9 cellular contexts compared by ENCODE assay signal in genomic region chr17:82871056-82871775, GRCh38. TPM values are rescaled to one million over a fixed set of nuclear protein-coding genes. Genes with fewer than 3 reads are reported as not detected.
DNase-seq lines count a peak whose midpoint lies in the region; ATAC-seq and TF ChIP-seq lines count a peak whose summit lies in the region.
"Had no signal": no experiment of that assay in that cellular context is flagged by ENCODE, and none has a peak within 500 bp of the region (broad histone marks: within the 10 kb centered on the region; RNA-seq: fewer than 3 reads in every experiment).

No MANE protein-coding gene starts in this region.

- H3K36me3 Mint-ChIP-seq in activated B cell treated with CpG ODN at 0.5 μM for 24 hours (ENCODE audit: low read depth) (peaks cover 6% of the 10 kb centered on the region), type B pancreatic cell (peaks cover 12% of the 10 kb centered on the region)

- H3K9me3 Mint-ChIP-seq in activated B cell treated with CpG ODN at 0.5 μM for 24 hours (no peaks in the 10 kb centered on the region), type B pancreatic cell (no peaks in the 10 kb centered on the region)
- H3K9me3 Mint-ChIP-seq: CD4-positive, CD25-positive, alpha-beta regulatory T cell had no signal

- DNase-seq in Right ventricle myocardium inferior (ENCODE audit: missing footprints): peak; percentile 68
- no peak for DNase-seq in Right ventricle myocardium superior
- peak; percentile 68 for DNase-seq in activated B cell treated with CpG ODN at 0.5 μM for 24 hours
- DNase-seq in type B pancreatic cell (ENCODE audit: extremely low spot score, unreplicated experiment): no peak
- DNase-seq in EL: no peak
- no peak for DNase-seq in cerebellar nuclear complex (lab: John Stamatoyannopoulos, UW)

- H3K27ac Mint-ChIP-seq in activated B cell treated with CpG ODN at 0.5 μM for 24 hours (peak overlapping the region; percentile 91), type B pancreatic cell (no peak overlapping the region)

- CTCF ChIA-PET in activated B cell treated with CpG ODN at 0.5 μM for 24 hours (lab: Charles Lee): interaction anchor here (1.0 to 2.4 kb wide), 8 partner anchors 11 to 89 kb away, joined by 3 to 12 read pairs (median 6); partner anchors contain the start of gene ZNF750

- H3K4me3 Mint-ChIP-seq in activated B cell treated with CpG ODN at 0.5 μM for 24 hours: peak overlapping the region; percentile 75
- no peak overlapping the region for H3K4me3 Mint-ChIP-seq in type B pancreatic cell
- H3K4me3 Mint-ChIP-seq: CD4-positive, CD25-positive, alpha-beta regulatory T cell had no signal

- H3K4me1 Mint-ChIP-seq in activated B cell treated with CpG ODN at 0.5 μM for 24 hours: peaks cover 62% of the 10 kb centered on the region
- peaks cover 39% of the 10 kb centered on the region for H3K4me1 Mint-ChIP-seq in type B pancreatic cell (ENCODE audit: unreplicated experiment)

- TF ChIP-seq CTCF in activated B cell treated with CpG ODN at 0.5 μM for 24 hours (IDR thresholded peaks at IDR 0.05) (no peak), type B pancreatic cell (conservative IDR thresholded peaks at IDR 0.05) (peak; percentile 15)

- intact Hi-C loops in Right ventricle myocardium inferior (cut with DNase I) (loop anchor here (1.0 kb wide), 1 partner anchor 26 kb away; no protein-coding TSS in a partner anchor), Right ventricle myocardium superior (cut with DNase I) (no loop called here), activated B cell treated with CpG ODN at 0.5 μM for 24 hours (cut with micrococcal nuclease) (loop anchor here (1.0 to 10.0 kb wide), 8 partner anchors 11 to 181 kb away; no protein-coding TSS in a partner anchor)

- H3K27me3 Mint-ChIP-seq in activated B cell treated with CpG ODN at 0.5 μM for 24 hours: peaks cover 3% of the 10 kb centered on the region
- no peaks in the 10 kb centered on the region for H3K27me3 Mint-ChIP-seq in type B pancreatic cell
- H3K27me3 Mint-ChIP-seq: CD4-positive, CD25-positive, alpha-beta regulatory T cell had no signal

- ATAC-seq in Right ventricle myocardium inferior (no peak), Right ventricle myocardium superior (ENCODE audit: poor library complexity) (no peak), HG02798 (IDR thresholded peaks at IDR 0.05; ENCODE audit: poor library complexity, unreplicated experiment) (peak; percentile 69), activated B cell treated with CpG ODN at 0.5 μM for 24 hours (ENCODE audit: low read depth) (peak; percentile 84), GM19324 (IDR thresholded peaks at IDR 0.05; ENCODE audit: low FRiP score, unreplicated experiment) (no peak)

- POLR2A ChIA-PET in activated B cell treated with CpG ODN at 0.5 μM for 24 hours (lab: Charles Lee): interaction anchor here (0.7 to 3.4 kb wide), 15 partner anchors 10 to 573 kb away, joined by 3 to 42 read pairs (median 5); no protein-coding TSS in a partner anchor

RNA-seq across cellular contexts. Expression of gene ZNF750, which starts 31.4 kb away (rescaled TPM):
- total RNA-seq in Right ventricle myocardium inferior: not detected
- total RNA-seq in Right ventricle myocardium superior: 0.13 TPM
- total RNA-seq in activated B cell treated with CpG ODN at 0.5 μM for 24 hours: not detected in 2 replicates
- total RNA-seq in type B pancreatic cell (ENCODE audit: low replicate concordance): 10.3 and 34.7 TPM in 2 replicates
- total RNA-seq: CD4-positive, CD25-positive, alpha-beta regulatory T cell had no signal

Comparison
In these comparisons a context has a peak if more than half of its experiments do, and no peak if none do; other contexts are left out.
1. DNase-seq: peak in Right ventricle myocardium inferior (single experiment) and activated B cell treated with CpG ODN at 0.5 μM for 24 hours (single experiment); none in Right ventricle myocardium superior (single experiment), type B pancreatic cell (single experiment), EL (single experiment) and cerebellar nuclear complex (0 of 2).
2. ATAC-seq: peak in HG02798 (single experiment) and activated B cell treated with CpG ODN at 0.5 μM for 24 hours (single experiment); none in Right ventricle myocardium inferior (single experiment), Right ventricle myocardium superior (single experiment) and GM19324 (single experiment).